In the genomic region with DNA sequence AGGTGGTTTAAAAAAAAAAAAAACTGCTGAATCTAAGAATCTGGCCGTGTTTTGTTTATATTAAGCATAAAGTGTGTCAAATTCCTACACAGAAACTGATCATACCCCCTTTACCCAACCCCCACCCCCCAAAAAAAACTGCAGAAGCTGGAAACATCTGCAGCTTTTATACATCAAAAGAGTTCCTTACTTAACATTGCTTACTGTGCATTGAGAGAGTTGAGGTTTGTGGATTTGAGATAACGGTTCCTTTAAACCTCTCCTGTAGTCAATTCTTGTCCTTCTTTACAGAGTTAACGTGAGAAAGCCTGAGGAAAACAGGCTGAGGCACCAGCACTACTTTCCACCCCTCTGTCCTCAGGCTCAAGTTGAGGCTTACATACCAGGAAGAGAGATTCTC, we compare ENCODE assay signal across 23 cellular contexts.
"Had no signal": no experiment of that assay in that cellular context is flagged by ENCODE, and none has a peak within 500 bp of the region (broad histone marks: within the 10 kb centered on the region; RNA-seq: fewer than 3 reads in every experiment).

No MANE protein-coding gene starts in this region.

- H3K36me3 Mint-ChIP-seq: naive B cell, type B pancreatic cell had no signal

- H3K27ac ChIP-seq: dorsolateral prefrontal cortex, heart left ventricle, ovary, suprapubic skin, thyroid gland had no signal

- H3K9me3 Mint-ChIP-seq: naive B cell, nephron, type B pancreatic cell had no signal

- H3K4me1 ChIP-seq: suprapubic skin, thyroid gland had no signal

- H3K4me3 ChIP-seq: dorsolateral prefrontal cortex, heart left ventricle, lung, ovary, suprapubic skin, thyroid gland had no signal

- ATAC-seq: heart left ventricle, left ventricle myocardium superior, right cardiac atrium had no signal

- H3K4me3 Mint-ChIP-seq: naive B cell, nephron, type B pancreatic cell had no signal

- H3K27me3 ChIP-seq: dorsolateral prefrontal cortex, heart left ventricle, ovary, suprapubic skin, thyroid gland had no signal

- FAIRE-seq: small intestine, urothelium cell line had no signal

- H3K9me3 ChIP-seq: heart left ventricle, ovary, suprapubic skin, thyroid gland had no signal

- H3K36me3 ChIP-seq: heart left ventricle, ovary, suprapubic skin, thyroid gland had no signal

- DNase-seq: cortex of kidney; dorsolateral prefrontal cortex; effector CD8-positive, alpha-beta T cell; foreskin melanocyte; heart left ventricle; hippocampal formation; left colon; left ventricle myocardium superior; mesenchymal stem cell; naive B cell; nucleus accumbens; ovary; right cardiac atrium; small intestine; stimulated activated CD4-positive, alpha-beta T cell treated with anti-CD3 and anti-CD28 coated beads, Interleukin-2, amount 100 ng/mL, for 48 hours; stimulated activated naive CD4-positive, alpha-beta T cell treated with Interleukin-2 at 50 U/mL for 16 hours; thyroid gland had no signal

- H3K27me3 Mint-ChIP-seq: progenitor cell of endocrine pancreas had no signal

- H3K27ac Mint-ChIP-seq: naive B cell, progenitor cell of endocrine pancreas, type B pancreatic cell had no signal

- H3K4me1 Mint-ChIP-seq: naive B cell had no signal
